13 cellular contexts compared by ENCODE assay signal in genomic region chr3:101900316-101900715, GRCh38. TPM values are rescaled to one million over a fixed set of nuclear protein-coding genes. Genes with fewer than 3 reads are reported as not detected.
DNase-seq lines count a peak whose midpoint lies in the region; ATAC-seq, FAIRE-seq and TF ChIP-seq lines count a peak whose summit lies in the region.
"Had no signal": no experiment of that assay in that cellular context is flagged by ENCODE, and none has a peak within 500 bp of the region (broad histone marks: within the 10 kb centered on the region; RNA-seq: fewer than 3 reads in every experiment).

No MANE protein-coding gene starts in this region.

- H3F3A ChIP-seq in OCI-LY1 (ENCODE audit: insufficient read depth, low read length) = no peaks in the 10 kb centered on the region

- no peak overlapping the region for H3K4me3 Mint-ChIP-seq in stimulated activated naive B cell treated with anti-CD40 and anti-IgM and Interleukin-4, amounts not matched to agents 10 μg/mL and 1 μg/mL and 100 μg/mL, for 72 hours

- TF ChIP-seq CTCF in OCI-LY1 (IDR thresholded peaks at IDR 0.05; ENCODE audit: low read length) (no peak), esophagus squamous epithelium (IDR thresholded peaks at IDR 0.05) (no peak)

- TF ChIP-seq POLR2A in GM12892 (IDR thresholded peaks at IDR 0.05; ENCODE audit: low read depth, low read length) (no peak), esophagus squamous epithelium (IDR thresholded peaks at IDR 0.05) (no peak)

- H3K27ac Mint-ChIP-seq in stimulated activated naive B cell treated with anti-CD40 and anti-IgM and Interleukin-4, amounts not matched to agents 10 μg/mL and 1 μg/mL and 100 μg/mL, for 72 hours = peak overlapping the region; percentile 85

- peaks cover 23% of the 10 kb centered on the region for H3K4me1 ChIP-seq in OCI-LY1 (ENCODE audit: insufficient read depth, low read length, severe bottlenecking)
- no peaks in the 10 kb centered on the region for H3K4me1 ChIP-seq in esophagus squamous epithelium

- H3K9ac ChIP-seq in OCI-LY1 (ENCODE audit: low read length) = no peak overlapping the region; the same call in 1 of the 2 replicates

- no peak for ATAC-seq in stimulated activated naive B cell treated with anti-CD40 and anti-IgM and Interleukin-4, amounts not matched to agents 10 μg/mL and 1 μg/mL and 100 μg/mL, for 72 hours (replicated peaks)
- no peak for ATAC-seq in GM19467 (IDR thresholded peaks at IDR 0.05; ENCODE audit: unreplicated experiment)

- no peaks in the 10 kb centered on the region for H3K9me3 Mint-ChIP-seq in stimulated activated naive B cell treated with anti-CD40 and anti-IgM and Interleukin-4, amounts not matched to agents 10 μg/mL and 1 μg/mL and 100 μg/mL, for 72 hours

- DNase-seq in GM12892 (ENCODE audit: insufficient read length) (no peak), epithelial cell of prostate (ENCODE audit: low read depth, low spot score) (no peak), amygdala (lab: John Stamatoyannopoulos, UW) (no peak), esophagus squamous epithelium (lab: John Stamatoyannopoulos, UW) (no peak)
- DNase-seq in stimulated activated naive B cell treated with anti-CD40 and anti-IgM and Interleukin-4, amounts not matched to agents 10 μg/mL and 1 μg/mL and 100 μg/mL, for 72 hours = no peak
- DNase-seq: KG1, NCI-H1105 treated with DMSO at 0.1 percent for 48 hours, NCI-H187, NCI-H446 treated with DMSO at 0.1 percent for 48 hours, NCI-H748 treated with DMSO at 0.1 percent for 48 hours, SHP77 treated with DMSO at 0.1 percent for 48 hours had no signal

- peak overlapping the region; percentile 78 for H3K27ac ChIP-seq in OCI-LY1 (ENCODE audit: low read depth, low read length, poor library complexity, severe bottlenecking)
- H3K27ac ChIP-seq in epithelial cell of prostate = peak overlapping the region; percentile 98
- H3K27ac ChIP-seq in esophagus squamous epithelium = no peak overlapping the region

- 50 to 100% methylated on average over 1 of the region's 1 CpG for WGBS in esophagus squamous epithelium, 2 donors

- H3K27me3 ChIP-seq in OCI-LY1 (ENCODE audit: insufficient read depth, low read length) (no peaks in the 10 kb centered on the region), esophagus squamous epithelium (no peaks in the 10 kb centered on the region)

- no peaks in the 10 kb centered on the region for H4K20me1 ChIP-seq in OCI-LY1 (ENCODE audit: insufficient read depth, low read length)

- H3K36me3 Mint-ChIP-seq in stimulated activated naive B cell treated with anti-CD40 and anti-IgM and Interleukin-4, amounts not matched to agents 10 μg/mL and 1 μg/mL and 100 μg/mL, for 72 hours = no peaks in the 10 kb centered on the region

- FAIRE-seq in GM12892 (lab: Jason Lieb, UNC) = peak; percentile 76

- H3K36me3 ChIP-seq in OCI-LY1 (ENCODE audit: insufficient read depth, low read length) (no peaks in the 10 kb centered on the region), esophagus squamous epithelium (no peaks in the 10 kb centered on the region)

- H3K4me2 ChIP-seq in OCI-LY1 (ENCODE audit: low read length) = no peak overlapping the region

- no peak overlapping the region for H2AFZ ChIP-seq in OCI-LY1 (ENCODE audit: low read length)

- H3K79me2 ChIP-seq in OCI-LY1 (ENCODE audit: insufficient read depth, low read length) = no peaks in the 10 kb centered on the region

- peaks cover 26 to 44% of the 10 kb centered on the region in 2 donors for H3K4me1 Mint-ChIP-seq in stimulated activated naive B cell treated with anti-CD40 and anti-IgM and Interleukin-4, amounts not matched to agents 10 μg/mL and 1 μg/mL and 100 μg/mL, for 72 hours

- no peaks in the 10 kb centered on the region for H3K27me3 Mint-ChIP-seq in stimulated activated naive B cell treated with anti-CD40 and anti-IgM and Interleukin-4, amounts not matched to agents 10 μg/mL and 1 μg/mL and 100 μg/mL, for 72 hours

- intact Hi-C loops in esophagus squamous epithelium (cut with DNase I) = no loop called here

- H3K9me2 ChIP-seq in OCI-LY1 (ENCODE audit: low read depth, low read length) = no peaks in the 10 kb centered on the region

- H3K4me3 ChIP-seq in OCI-LY1 (ENCODE audit: low read depth, low read length, poor library complexity, severe bottlenecking) = no peak overlapping the region
- no peak overlapping the region for H3K4me3 ChIP-seq in esophagus squamous epithelium

- H3K9me3 ChIP-seq in OCI-LY1 (ENCODE audit: low read length) (peaks cover 8% of the 10 kb centered on the region; the same call in 1 of the 2 replicates), esophagus squamous epithelium (no peaks in the 10 kb centered on the region)

RNA-seq across cellular contexts. Expression of gene NFKBIZ, which starts 51.0 kb away (rescaled TPM):
- polyA plus RNA-seq in GM12892 (2012; ENCODE audit: missing spikeins) = 27.7 TPM
- total RNA-seq in esophagus squamous epithelium = 100 to 1,000 TPM in 1 of 4 donors, 10 to 100 TPM in 3; 19.2 to 108 (median 35.4) TPM

Comparison
In these comparisons a context has a peak if more than half of its experiments do, and no peak if none do; other contexts are left out.
1. H3K27ac ChIP-seq: peak in OCI-LY1 (single experiment) and epithelial cell of prostate (single experiment); none in esophagus squamous epithelium (0 of 4).